20 cellular contexts compared by ENCODE assay signal in the genomic region with DNA sequence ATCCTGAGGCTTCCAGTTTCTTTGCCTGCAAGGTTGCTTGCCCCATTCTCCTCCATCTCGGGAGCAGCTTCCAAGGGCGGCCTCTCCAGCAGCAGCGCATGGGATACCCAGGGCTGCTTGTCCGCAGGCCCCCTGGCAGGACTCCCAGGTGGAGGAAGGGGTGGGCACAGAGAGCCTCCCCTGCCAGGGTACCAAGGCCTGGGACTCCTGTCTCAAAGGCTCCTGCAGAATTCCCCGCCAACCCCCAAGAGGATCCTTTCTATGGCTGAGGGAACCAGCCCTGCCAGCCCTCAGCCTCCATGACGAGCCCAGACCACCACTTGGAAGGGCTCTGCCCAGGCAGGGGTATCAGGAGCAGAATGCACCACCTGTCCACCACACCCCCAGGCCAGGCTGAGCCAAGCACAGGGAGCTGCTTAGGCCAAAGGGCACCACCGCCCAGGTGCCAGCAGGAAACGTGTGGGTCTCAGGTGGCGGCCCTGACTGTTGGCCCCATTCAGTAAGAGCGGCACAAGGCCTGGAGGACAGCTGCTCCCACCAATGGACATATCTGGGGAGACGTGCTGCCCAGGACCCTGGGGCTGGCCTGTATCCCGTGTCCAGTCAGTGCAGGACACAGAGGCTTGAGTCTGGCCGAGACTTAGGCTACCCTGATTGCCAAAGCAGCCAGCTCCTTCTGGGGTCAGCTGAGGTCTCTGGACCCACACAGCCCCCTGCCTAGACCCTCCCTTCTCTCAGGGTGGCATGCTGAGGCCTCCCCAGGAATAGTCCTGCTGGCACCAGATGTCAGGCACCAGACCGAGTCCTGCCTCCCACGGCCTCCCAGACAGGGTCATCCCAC.
"Had no signal": no experiment of that assay in that cellular context is flagged by ENCODE, and none has a peak within 500 bp of the region (broad histone marks: within the 10 kb centered on the region; RNA-seq: fewer than 3 reads in every experiment).

No MANE protein-coding gene starts in this region.

- H3K9me3 ChIP-seq: breast epithelium, gastrocnemius medialis, SK-N-SH, stomach, testis, upper lobe of left lung had no signal

- ATAC-seq: activated CD8-positive, alpha-beta T cell treated with anti-CD3 and anti-CD28 coated beads, Interleukin-2, amount 10 ng/mL, durations not matched to agents 7 days and 5 days; esophagus mucosa; gastrocnemius medialis; T-cell had no signal

- H3K4me3 ChIP-seq: breast epithelium, gastrocnemius medialis, lung, skin epidermis, stomach, testis, upper lobe of left lung had no signal

- H3K36me3 ChIP-seq: breast epithelium, gastrocnemius medialis, stomach, upper lobe of left lung had no signal

- H3K27me3 ChIP-seq: breast epithelium, gastrocnemius medialis, stomach, testis, upper lobe of left lung had no signal

- H3K27ac ChIP-seq: breast epithelium, gastrocnemius medialis, skin epidermis, stomach, upper lobe of left lung had no signal

- DNase-seq: activated B cell treated with CpG ODN at 0.5 μM for 24 hours; activated CD4-positive, alpha-beta T cell treated with anti-CD3 and anti-CD28 coated beads for 48 hours; activated CD8-positive, alpha-beta T cell treated with anti-CD3 and anti-CD28 coated beads, Interleukin-2, amount 10 ng/mL, durations not matched to agents 7 days and 5 days; activated naive CD4-positive, alpha-beta T cell treated with anti-CD3 and anti-CD28 coated beads, Interleukin-2, amount 10 ng/mL, durations not matched to agents 7 days and 5 days; cerebellar nuclear complex; effector CD4-positive, alpha-beta T cell; head of caudate nucleus; kidney glomerular epithelial cell; occipital lobe; SK-N-SH; stimulated activated CD4-positive, alpha-beta T cell treated with anti-CD3 and anti-CD28 coated beads, Interleukin-4, amount 100 ng/mL, for 1 hour; stomach; T-cell; testis had no signal
